Comparison of ENCODE assay signal across 10 cellular contexts in the genomic region with DNA sequence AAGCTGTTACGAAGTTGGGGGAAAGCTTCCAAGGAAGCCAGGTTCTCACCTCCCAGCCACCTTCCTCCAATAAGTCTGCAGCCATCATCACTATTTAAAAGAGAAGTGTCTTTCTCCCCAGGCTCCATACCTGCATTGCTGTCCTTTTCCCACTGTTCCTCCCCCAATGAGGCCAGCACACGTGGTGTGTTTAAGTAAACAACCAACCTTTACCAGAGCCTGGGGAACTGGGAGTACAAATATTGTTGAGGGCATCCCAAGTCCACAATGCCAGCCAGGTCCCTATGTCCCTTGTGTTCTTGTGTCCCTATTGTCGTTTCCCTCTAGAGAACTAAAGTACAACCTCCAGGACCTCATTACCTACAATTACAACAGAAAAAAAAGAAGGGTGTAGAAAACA. TPM values are rescaled to one million over a fixed set of nuclear protein-coding genes. Genes with fewer than 3 reads are reported as not detected.
A peak's percentile ranks its signal among the peaks of the same experiment; 100 is the strongest.
DNase-seq lines count a peak whose midpoint lies in the region; ATAC-seq and TF ChIP-seq lines count a peak whose summit lies in the region.
"Had no signal": no experiment of that assay in that cellular context is flagged by ENCODE, and none has a peak within 500 bp of the region (broad histone marks: within the 10 kb centered on the region; RNA-seq: fewer than 3 reads in every experiment).

No MANE protein-coding gene starts in this region.

- peak overlapping the region; percentile 26 for H3K27ac ChIP-seq in CD4-positive, alpha-beta T cell (ENCODE audit: low read depth, low read length)

- no peak for TF ChIP-seq CTCF in CD4-positive, alpha-beta T cell (IDR thresholded peaks at IDR 0.05)
- TF ChIP-seq CTCF in natural killer cell (IDR thresholded peaks at IDR 0.05): no peak

- POLR2A ChIA-PET in CD4-positive, alpha-beta T cell (lab: Charles Lee): interaction anchor here (6.3 to 20.1 kb wide), 2 partner anchors 10 to 23 kb away, joined by 138 to 430 read pairs; no protein-coding TSS in a partner anchor

- H3K27ac Mint-ChIP-seq in CD4-positive, alpha-beta T cell: peak overlapping the region; percentile 97
- peak overlapping the region; percentile 98 for H3K27ac Mint-ChIP-seq in activated naive CD8-positive, alpha-beta T cell treated with anti-CD3 and anti-CD28 coated beads, Interleukin-2, amount 50 U/mL, for 24 hours
- peak overlapping the region; percentile 96 to 98 for H3K27ac Mint-ChIP-seq in natural killer cell

- no peaks in the 10 kb centered on the region for H3K27me3 ChIP-seq in CD4-positive, alpha-beta T cell (ENCODE audit: control insufficient read depth, insufficient read depth, low read length)

- peaks cover 66% of the 10 kb centered on the region for H3K4me1 Mint-ChIP-seq in CD4-positive, alpha-beta T cell (ENCODE audit: low read depth)
- peaks cover 65% of the 10 kb centered on the region for H3K4me1 Mint-ChIP-seq in activated naive CD8-positive, alpha-beta T cell treated with anti-CD3 and anti-CD28 coated beads, Interleukin-2, amount 50 U/mL, for 24 hours
- H3K4me1 Mint-ChIP-seq in natural killer cell: peaks cover 50 to 71% of the 10 kb centered on the region in 2 donors

- CTCF ChIA-PET in CD4-positive, alpha-beta T cell (lab: Charles Lee): interaction anchor here (0.8 to 1.5 kb wide), 2 partner anchors 8 to 14 kb away, joined by 3 to 6 read pairs; no protein-coding TSS in a partner anchor

- H3K4me3 Mint-ChIP-seq in CD4-positive, alpha-beta T cell: peak overlapping the region; percentile 38
- no peak overlapping the region for H3K4me3 Mint-ChIP-seq in activated naive CD8-positive, alpha-beta T cell treated with anti-CD3 and anti-CD28 coated beads, Interleukin-2, amount 50 U/mL, for 24 hours
- H3K4me3 Mint-ChIP-seq in natural killer cell: no peak overlapping the region

- H3K27me3 Mint-ChIP-seq in CD4-positive, alpha-beta T cell: no peaks in the 10 kb centered on the region
- no peaks in the 10 kb centered on the region for H3K27me3 Mint-ChIP-seq in activated naive CD8-positive, alpha-beta T cell treated with anti-CD3 and anti-CD28 coated beads, Interleukin-2, amount 50 U/mL, for 24 hours
- no peaks in the 10 kb centered on the region for H3K27me3 Mint-ChIP-seq in natural killer cell (ENCODE audit: low read depth in 2 of 2)

- H3K9me3 Mint-ChIP-seq in CD4-positive, alpha-beta T cell: no peaks in the 10 kb centered on the region
- no peaks in the 10 kb centered on the region for H3K9me3 Mint-ChIP-seq in activated naive CD8-positive, alpha-beta T cell treated with anti-CD3 and anti-CD28 coated beads, Interleukin-2, amount 50 U/mL, for 24 hours
- no peaks in the 10 kb centered on the region for H3K9me3 Mint-ChIP-seq in natural killer cell

- no peak for DNase-seq in CD4-positive, alpha-beta T cell
- DNase-seq in HT-29 (ENCODE audit: low spot score) (peak; percentile 36), natural killer cell (no peak), activated gamma-delta T cell (lab: John Stamatoyannopoulos, UW) (no peak), HCEC 1CT (no peak), KG1 (lab: John Stamatoyannopoulos, UW) (no peak)
- DNase-seq in activated naive CD8-positive, alpha-beta T cell treated with anti-CD3 and anti-CD28 coated beads, Interleukin-2, amount 50 U/mL, for 24 hours: no peak
- DNase-seq: GDM1, NCI-H446 had no signal

- H3K9me3 ChIP-seq in CD4-positive, alpha-beta T cell (ENCODE audit: control insufficient read depth, low read length): no peaks in the 10 kb centered on the region

- intact Hi-C loops in CD4-positive, alpha-beta T cell (cut with DNase I, micrococcal nuclease): no loop called here
- intact Hi-C loops in natural killer cell (cut with micrococcal nuclease): no loop called here

- peaks cover 14% of the 10 kb centered on the region for H3K36me3 Mint-ChIP-seq in CD4-positive, alpha-beta T cell (ENCODE audit: low read depth)
- peaks cover 8% of the 10 kb centered on the region for H3K36me3 Mint-ChIP-seq in activated naive CD8-positive, alpha-beta T cell treated with anti-CD3 and anti-CD28 coated beads, Interleukin-2, amount 50 U/mL, for 24 hours (ENCODE audit: low read depth)
- H3K36me3 Mint-ChIP-seq in natural killer cell: no peaks in the 10 kb centered on the region

- no peak for ATAC-seq in CD4-positive, alpha-beta T cell (ENCODE audit: poor library complexity)
- no peak for ATAC-seq in activated naive CD8-positive, alpha-beta T cell treated with anti-CD3 and anti-CD28 coated beads, Interleukin-2, amount 50 U/mL, for 24 hours
- ATAC-seq in natural killer cell (no peak), HG02885 (IDR thresholded peaks at IDR 0.05; ENCODE audit: poor library complexity, unreplicated experiment) (no peak)

RNA-seq across cellular contexts. Expression of a gene that starts 49.2 kb away (rescaled TPM):
- total RNA-seq in CD4-positive, alpha-beta T cell: 10 to 100 TPM; 52.6 to 55.9 TPM
- total RNA-seq in HT-29 (2014; rRNA removed; shearing (Covaris generic)): 6.3 and 7.5 TPM in 2 replicates
- total RNA-seq in natural killer cell: 10 to 100 TPM; 26.0 to 32.3 (median 28.9) TPM
